ENCODE assay signal across 8 cellular contexts in the genomic region with DNA sequence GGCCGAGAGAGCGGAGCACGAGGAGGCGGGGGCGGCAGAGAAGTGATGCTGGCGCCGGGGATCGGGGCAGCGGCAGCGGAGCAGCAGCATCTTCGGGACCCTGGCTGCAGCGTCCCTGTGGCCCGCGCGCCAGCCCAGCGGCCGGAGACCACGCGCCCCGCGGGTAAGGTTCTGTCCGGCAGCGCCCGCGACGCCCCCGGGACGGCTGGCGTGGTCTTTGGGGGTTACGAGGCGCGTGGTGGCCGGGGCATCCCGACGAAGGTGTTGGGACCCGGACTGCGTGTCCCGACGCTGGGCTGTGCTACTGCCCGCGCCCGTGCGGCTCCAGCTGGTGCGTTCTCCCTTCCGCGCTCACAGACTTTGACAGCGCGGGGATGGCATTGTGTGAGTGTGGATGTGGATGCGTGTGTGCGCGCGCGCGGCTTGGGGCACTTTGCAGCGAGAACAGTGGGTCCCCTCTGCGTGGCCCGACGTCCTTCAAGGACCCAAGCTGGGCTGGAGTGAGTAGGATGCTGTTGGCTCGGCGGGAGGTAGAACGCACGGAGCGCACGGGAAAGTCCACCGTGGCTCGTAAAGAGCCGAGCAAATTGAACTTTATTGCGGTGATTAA. TPM values are rescaled to one million over a fixed set of nuclear protein-coding genes. Genes with fewer than 3 reads are reported as not detected.
DNase-seq lines count a peak whose midpoint lies in the region; ATAC-seq and TF ChIP-seq lines count a peak whose summit lies in the region.

No MANE protein-coding gene starts in this region.

- peak; percentile 11 for DNase-seq in EH (ENCODE audit: low read depth)
- DNase-seq in Jurkat, Clone E6-1 (ENCODE audit: low read depth, low spot score): no peak
- peak; percentile 25 to 31 for DNase-seq in hippocampal formation (lab: John Stamatoyannopoulos, UW)
- no peak for DNase-seq in retinal pigment epithelial cell (ENCODE audit: low read depth)
- DNase-seq in NCI-H2029 (lab: John Stamatoyannopoulos, UW): no peak

- ATAC-seq in GM21447 (IDR thresholded peaks at IDR 0.05; ENCODE audit: unreplicated experiment) (peak; percentile 10), GM18858 (IDR thresholded peaks at IDR 0.05; ENCODE audit: unreplicated experiment) (no peak)

- TF ChIP-seq CTCF in retinal pigment epithelial cell (conservative IDR thresholded peaks at IDR 0.05; ENCODE audit: low read depth, low read length): no peak

- peak overlapping the region; percentile 35 for H3K4me3 ChIP-seq in Jurkat, Clone E6-1 (ENCODE audit: low read length)
- peak overlapping the region; percentile 43 for H3K4me3 ChIP-seq in retinal pigment epithelial cell (ENCODE audit: low read length)

- H3K27ac ChIP-seq in angular gyrus (ENCODE audit: low read depth, low read length): peak overlapping the region; percentile 66

RNA-seq across cellular contexts. Expression of a gene that starts 0.5 kb away (rescaled TPM):
- polyA plus RNA-seq in Jurkat, Clone E6-1 (2012; ENCODE audit: insufficient read depth, insufficient read length): not detected

Comparison
In these comparisons a context has a peak if more than half of its experiments do, and no peak if none do; other contexts are left out.
1. DNase-seq: peak in EH (single experiment) and hippocampal formation (2 of 2); none in Jurkat, Clone E6-1 (single experiment), retinal pigment epithelial cell (single experiment) and NCI-H2029 (single experiment).